In the genomic region with DNA sequence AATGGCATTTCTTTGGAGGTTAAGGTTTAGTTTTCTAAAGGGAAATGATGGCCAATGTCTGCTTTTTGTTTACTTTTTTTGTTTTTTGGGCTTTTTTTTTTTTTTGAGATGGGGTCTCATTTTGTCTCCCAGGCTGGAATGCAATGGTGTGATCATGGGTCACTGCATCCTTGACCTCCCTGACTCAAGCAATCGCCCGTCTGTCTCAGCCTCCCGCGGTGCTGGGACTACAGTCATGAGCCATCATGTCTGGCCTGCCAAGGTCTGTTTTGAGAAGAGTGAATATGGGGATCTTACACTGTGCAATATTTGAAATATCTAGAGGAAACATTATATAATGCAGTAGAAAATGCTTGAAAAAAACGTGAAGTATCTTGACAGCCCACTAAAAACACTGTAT, we compare ENCODE assay signal across 18 cellular contexts.
DNase-seq lines count a peak whose midpoint lies in the region; ATAC-seq and TF ChIP-seq lines count a peak whose summit lies in the region.
"Had no signal": no experiment of that assay in that cellular context is flagged by ENCODE, and none has a peak within 500 bp of the region (broad histone marks: within the 10 kb centered on the region; RNA-seq: fewer than 3 reads in every experiment).

No MANE protein-coding gene starts in this region.

- H2AK5ac ChIP-seq in mesenchymal stem cell (ENCODE audit: low read length, severe bottlenecking): no peak overlapping the region

- H3K36me3 ChIP-seq in MG63 (no peaks in the 10 kb centered on the region), mesenchymal stem cell (ENCODE audit: control insufficient read depth in 1 of 2, insufficient read depth in 2 of 2, low read depth in 1 of 2, low read length in 2 of 2) (no peaks in the 10 kb centered on the region), H7 (replicated peaks; ENCODE audit: control insufficient read depth, insufficient read depth, low read length) (no peaks in the 10 kb centered on the region), heart left ventricle (no peaks in the 10 kb centered on the region)

- H2AFZ ChIP-seq in mesenchymal stem cell (ENCODE audit: low read depth, low read length): no peak overlapping the region

- no peaks in the 10 kb centered on the region for H3K79me1 ChIP-seq in mesenchymal stem cell (replicated peaks; ENCODE audit: low read length, poor library complexity, severe bottlenecking)

- no peak overlapping the region for H3K9ac ChIP-seq in mesenchymal stem cell (ENCODE audit: low read length)

- H3K23ac ChIP-seq in mesenchymal stem cell (ENCODE audit: low read length in 2 of 2): no peak overlapping the region

- intact Hi-C loops in heart left ventricle (cut with DNase I): no loop called here

- TF ChIP-seq CTCF in chondrocyte (IDR thresholded peaks at IDR 0.05): no peak
- TF ChIP-seq CTCF in heart left ventricle (IDR thresholded peaks at IDR 0.05): no peak

- no peak overlapping the region for H2BK120ac ChIP-seq in mesenchymal stem cell (ENCODE audit: low read depth, low read length)

- H3K27me3 ChIP-seq in MG63 (no peaks in the 10 kb centered on the region), mesenchymal stem cell (ENCODE audit: control insufficient read depth in 1 of 2, insufficient read depth in 1 of 2, low read length in 2 of 2) (no peaks in the 10 kb centered on the region), H7 (ENCODE audit: control insufficient read depth, insufficient read depth, low read length) (no peaks in the 10 kb centered on the region), heart left ventricle (no peaks in the 10 kb centered on the region)

- no peak overlapping the region for H3K18ac ChIP-seq in mesenchymal stem cell (ENCODE audit: low read depth in 1 of 2, low read length in 2 of 2)

- no peak for ATAC-seq in HG02798 (IDR thresholded peaks at IDR 0.05; ENCODE audit: poor library complexity, unreplicated experiment)
- no peak for ATAC-seq in heart left ventricle

- H3K27ac Mint-ChIP-seq in chondrocyte (ENCODE audit: unreplicated experiment): peak overlapping the region; percentile 84

- H3K4me1 ChIP-seq in mesenchymal stem cell (ENCODE audit: control insufficient read depth, insufficient read depth, low read depth, low read length) (peaks cover 9% of the 10 kb centered on the region), heart left ventricle (peaks cover 0 to 62% (median 34%) of the 10 kb centered on the region in 12 donors)

- H2BK5ac ChIP-seq in mesenchymal stem cell (ENCODE audit: low read depth, low read length, poor library complexity, severe bottlenecking): peak overlapping the region; percentile 21

- H4K91ac ChIP-seq in mesenchymal stem cell (ENCODE audit: low read length): no peak overlapping the region

- H3K4me2 ChIP-seq in mesenchymal stem cell (ENCODE audit: low read length, poor library complexity, severe bottlenecking): no peak overlapping the region

- H3K4ac ChIP-seq in mesenchymal stem cell (ENCODE audit: low read depth in 1 of 2, low read length in 2 of 2): no peak overlapping the region

- H4K8ac ChIP-seq in mesenchymal stem cell (ENCODE audit: low read length): no peak overlapping the region

- H3K4me3 Mint-ChIP-seq in chondrocyte (ENCODE audit: unreplicated experiment): no peak overlapping the region
- H3K4me3 Mint-ChIP-seq: CD4-positive, CD25-positive, alpha-beta regulatory T cell had no signal

- TF ChIP-seq POLR2A in heart left ventricle (IDR thresholded peaks at IDR 0.05): no peak

- no peak overlapping the region for H2BK12ac ChIP-seq in mesenchymal stem cell (ENCODE audit: low read length in 2 of 2)

- no peak overlapping the region for H2BK15ac ChIP-seq in mesenchymal stem cell (ENCODE audit: low read depth, poor library complexity, severe bottlenecking)

- H3K27ac ChIP-seq in mesenchymal stem cell (ENCODE audit: low read length, poor library complexity, severe bottlenecking): peak overlapping the region; percentile 99
- H3K27ac ChIP-seq in heart left ventricle: no peak overlapping the region

- H3K36me3 Mint-ChIP-seq in chondrocyte (ENCODE audit: low read depth): no peaks in the 10 kb centered on the region
- H3K36me3 Mint-ChIP-seq: CD4-positive, CD25-positive, alpha-beta regulatory T cell had no signal

- no peak overlapping the region for H3K4me3 ChIP-seq in MG63
- no peak overlapping the region for H3K4me3 ChIP-seq in mesenchymal stem cell (ENCODE audit: insufficient read depth in 1 of 2, low read depth in 1 of 2, low read length in 2 of 2)
- no peak overlapping the region for H3K4me3 ChIP-seq in H7 (ENCODE audit: insufficient read depth, low read depth, low read length)
- no peak overlapping the region for H3K4me3 ChIP-seq in heart left ventricle

- no peaks in the 10 kb centered on the region for H3K27me3 Mint-ChIP-seq in chondrocyte (ENCODE audit: low read depth)

- H3K14ac ChIP-seq in mesenchymal stem cell (ENCODE audit: low read length in 2 of 2): no peak overlapping the region

- peaks cover 4% of the 10 kb centered on the region for H3K9me3 ChIP-seq in MG63
- no peaks in the 10 kb centered on the region for H3K9me3 ChIP-seq in mesenchymal stem cell (ENCODE audit: control insufficient read depth, low read length)
- no peaks in the 10 kb centered on the region for H3K9me3 ChIP-seq in heart left ventricle

- WGBS in mesenchymal stem cell: 9% methylated on average over 5 of the region's 5 CpGs
- WGBS in heart left ventricle, 4 donors: 85 to 92% (median 89%) methylated on average over 5 of the region's 5 CpGs

- peaks cover 3% of the 10 kb centered on the region for H3K9me3 Mint-ChIP-seq in chondrocyte (ENCODE audit: low read depth)

- H3K4me1 Mint-ChIP-seq in chondrocyte (ENCODE audit: low read depth): peaks cover 72% of the 10 kb centered on the region
- H3K4me1 Mint-ChIP-seq: CD4-positive, CD25-positive, alpha-beta regulatory T cell had no signal

- DNase-seq in MG63 (peak; percentile 47), chondrocyte (ENCODE audit: low spot score) (no peak), mesenchymal stem cell (no peak), renal cortical epithelial cell (ENCODE audit: low read depth) (peak; percentile 31), H7 (no peak), heart left ventricle (no peak)
- DNase-seq in stimulated activated CD4-positive, alpha-beta T cell treated with anti-CD3 and anti-CD28 coated beads, Interleukin-2, amount 100 ng/mL, for 48 hours: no peak
- DNase-seq: CD4-positive, CD25-positive, alpha-beta regulatory T cell; DND-41; GDM1; HCEC 1CT; NCI-H1092 treated with DMSO at 0.1 percent for 48 hours; NCI-H1694; NCI-H2107; NCI-H226; NCI-H526; RPMI8226 had no signal

Comparison
In these comparisons a context has a peak if more than half of its experiments do, and no peak if none do; other contexts are left out.
1. DNase-seq: peak in MG63 (single experiment) and renal cortical epithelial cell (single experiment); none in chondrocyte (single experiment), mesenchymal stem cell (single experiment), stimulated activated CD4-positive, alpha-beta T cell treated with anti-CD3 and anti-CD28 coated beads, Interleukin-2, amount 100 ng/mL, for 48 hours (0 of 2), H7 (single experiment) and heart left ventricle (0 of 5).